In the genomic region with DNA sequence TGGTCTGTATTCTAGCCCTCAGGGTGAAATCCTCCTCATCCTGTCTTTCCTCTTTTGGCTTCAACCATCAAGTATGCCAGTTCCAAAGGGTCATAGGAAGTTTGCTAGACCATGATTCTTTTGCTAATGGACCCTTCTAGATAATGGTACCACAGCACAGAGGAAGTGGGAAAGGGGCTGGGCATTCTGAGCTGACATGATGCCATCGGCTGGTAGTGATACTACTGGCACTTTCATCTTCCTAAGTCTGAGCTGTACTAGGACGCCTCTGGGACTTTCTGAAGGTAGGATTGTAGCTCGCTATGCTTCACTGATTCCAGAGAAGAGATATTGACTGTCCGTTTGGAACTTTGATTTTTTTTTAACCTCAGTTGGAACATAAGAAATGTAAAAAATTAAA, we compare ENCODE assay signal across 20 cellular contexts. TPM values are rescaled to one million over a fixed set of nuclear protein-coding genes. Genes with fewer than 3 reads are reported as not detected.
DNase-seq lines count a peak whose midpoint lies in the region; ATAC-seq and TF ChIP-seq lines count a peak whose summit lies in the region.
"Had no signal": no experiment of that assay in that cellular context is flagged by ENCODE, and none has a peak within 500 bp of the region (broad histone marks: within the 10 kb centered on the region; RNA-seq: fewer than 3 reads in every experiment).

No MANE protein-coding gene starts in this region.

- no peaks in the 10 kb centered on the region for H3K27me3 Mint-ChIP-seq in central memory CD8-positive, alpha-beta T cell

- peak overlapping the region; percentile 64 for H3K4me3 Mint-ChIP-seq in central memory CD8-positive, alpha-beta T cell

- H3K9me3 Mint-ChIP-seq in central memory CD8-positive, alpha-beta T cell, result no peaks in the 10 kb centered on the region

- H3K27me3 ChIP-seq in dorsolateral prefrontal cortex, result peaks cover 0 to 5% (median 0%) of the 10 kb centered on the region in 45 donors
- H3K27me3 ChIP-seq: gastrocnemius medialis, neutrophil, right lobe of liver had no signal

- no peak overlapping the region for H3K27ac ChIP-seq in dorsolateral prefrontal cortex
- H3K27ac ChIP-seq: gastrocnemius medialis, neutrophil had no signal

- peak; percentile 44 for ATAC-seq in central memory CD8-positive, alpha-beta T cell (replicated peaks; ENCODE audit: extremely low read depth, poor library complexity, severe bottlenecking)
- ATAC-seq in HG03432 (IDR thresholded peaks at IDR 0.05; ENCODE audit: unreplicated experiment), result no peak
- ATAC-seq: gastrocnemius medialis had no signal

- TF ChIP-seq CTCF in dorsolateral prefrontal cortex (IDR thresholded peaks at IDR 0.05 in 54 of 56, conservative IDR thresholded peaks at IDR 0.05 in 2 of 56; ENCODE audit: low read depth in 1 of 56, partially characterized antibody in 56 of 56), result no peak

- H3K4me1 Mint-ChIP-seq in central memory CD8-positive, alpha-beta T cell, result peaks cover 87% of the 10 kb centered on the region

- in situ Hi-C loops in KBM-7 (cut with MboI; ENCODE audit: low pct_unique_long_range_greater_than_20kb, low sequenced_read_pairs), result no loop called here

- intact Hi-C loops in dorsolateral prefrontal cortex (cut with DNase I), result no loop called here

- H3K36me3 Mint-ChIP-seq in central memory CD8-positive, alpha-beta T cell (ENCODE audit: insufficient read depth), result peaks cover 32% of the 10 kb centered on the region

- no peak overlapping the region for H3K4me3 ChIP-seq in dorsolateral prefrontal cortex
- H3K4me3 ChIP-seq: gastrocnemius medialis, right lobe of liver had no signal

- peak overlapping the region; percentile 68 for H3K27ac Mint-ChIP-seq in central memory CD8-positive, alpha-beta T cell (ENCODE audit: low read depth)

- DNase-seq in stimulated activated CD4-positive, alpha-beta T cell treated with anti-CD3 and anti-CD28 coated beads, Interleukin-4, amount 100 ng/mL, for 24 hours, result peak; percentile 50
- no peak for DNase-seq in stimulated activated CD4-positive, alpha-beta T cell treated with anti-CD3 and anti-CD28 coated beads, Interleukin-2, amount 100 ng/mL, for 48 hours
- DNase-seq in UCSD-AML1 (lab: John Stamatoyannopoulos, UW; ENCODE audit: unreplicated experiment) (peak; percentile 13), KBM-7 (no peak), inferior parietal cortex (ENCODE audit: extremely low spot score) (no peak), dorsolateral prefrontal cortex (no peak)
- DNase-seq in central memory CD8-positive, alpha-beta T cell (ENCODE audit: low spot score in 2 of 2), result no peak
- DNase-seq: amniotic stem cell, DMS79 treated with DMSO at 0.1 percent for 48 hours, gastrocnemius medialis, mesenchymal stem cell, NCI-H2029, NCI-H774, right lobe of liver, substantia nigra had no signal

RNA-seq across cellular contexts. Expression of gene FASLG, which starts 11.4 kb away (rescaled TPM):
- total RNA-seq in dorsolateral prefrontal cortex, result under 1 TPM in 9 of 120 experiments, not detected in 111; 0.24 to 0.83 (median 0.43) TPM
- total RNA-seq: chondrocyte, endothelial cell of umbilical vein, gastrocnemius medialis, HT-29 had no signal

Comparison
In these comparisons a context has a peak if more than half of its experiments do, and no peak if none do; other contexts are left out.
1. DNase-seq: peak in stimulated activated CD4-positive, alpha-beta T cell treated with anti-CD3 and anti-CD28 coated beads, Interleukin-4, amount 100 ng/mL, for 24 hours (single experiment) and UCSD-AML1 (single experiment); none in stimulated activated CD4-positive, alpha-beta T cell treated with anti-CD3 and anti-CD28 coated beads, Interleukin-2, amount 100 ng/mL, for 48 hours (0 of 2), central memory CD8-positive, alpha-beta T cell (0 of 2), KBM-7 (single experiment), inferior parietal cortex (single experiment) and dorsolateral prefrontal cortex (0 of 10).